21 cellular contexts compared by ENCODE assay signal in genomic region chr6:12298017-12298958, GRCh38. TPM values are rescaled to one million over a fixed set of nuclear protein-coding genes. Genes with fewer than 3 reads are reported as not detected.
DNase-seq lines count a peak whose midpoint lies in the region; ATAC-seq, FAIRE-seq and TF ChIP-seq lines count a peak whose summit lies in the region.
"Had no signal": no experiment of that assay in that cellular context is flagged by ENCODE, and none has a peak within 500 bp of the region (broad histone marks: within the 10 kb centered on the region; RNA-seq: fewer than 3 reads in every experiment).

No MANE protein-coding gene starts in this region.

- intact Hi-C loops in K562 (cut with micrococcal nuclease) = no loop called here

- no peak overlapping the region for H3K27ac ChIP-seq in K562 (ENCODE audit: extremely low read depth, low read depth, low read length)

- DNase-seq in HT-29 (ENCODE audit: low spot score) (peak; percentile 29), K562 (ENCODE audit: extremely low read depth in 1 of 4, low spot score in 3 of 4) (no peak), glomerular endothelial cell (ENCODE audit: extremely low read depth, low read depth, low spot score) (peak; percentile 85), type B pancreatic cell (ENCODE audit: extremely low spot score, unreplicated experiment) (no peak), epidermal melanocyte (ENCODE audit: insufficient read length, low spot score) (no peak)
- no peak for DNase-seq in activated naive CD4-positive, alpha-beta T cell treated with anti-CD3 and anti-CD28 coated beads, Interleukin-2, amount 10 ng/mL, durations not matched to agents 7 days and 5 days
- no peak for DNase-seq in stimulated activated CD4-positive, alpha-beta T cell treated with anti-CD3 and anti-CD28 coated beads, Interleukin-4, amount 100 ng/mL, for 24 hours
- DNase-seq: COR-L47, DMS153, GDM1, HCEC 1CT, KG1, MV-4-11, NCI-H1417, NCI-H187, NCI-H2107, NCI-H510A, NCI-H774, OCI-M1, RPMI8226 had no signal

- BruUV-seq in K562 (replicated peaks; lab: Mats Ljungman, UMichigan) = no TSS peak

- H3K36me3 Mint-ChIP-seq in type B pancreatic cell = peaks cover 8% of the 10 kb centered on the region
- no peaks in the 10 kb centered on the region for H3K36me3 Mint-ChIP-seq in activated naive CD4-positive, alpha-beta T cell treated with anti-CD3 and anti-CD28 coated beads, Interleukin-2, amount 10 ng/mL, durations not matched to agents 7 days and 5 days

- TF ChIP-seq POLR2A in K562 (conservative IDR thresholded peaks at IDR 0.05) = no peak

- POLR2A ChIA-PET in K562 (lab: Yijun Ruan, JAX) = interaction anchor here (0.6 to 0.7 kb wide), 2 partner anchors 94 to 574 kb away, joined by 3 read pairs; no protein-coding TSS in a partner anchor

- no peak overlapping the region for H3K9ac ChIP-seq in K562 (ENCODE audit: insufficient read depth in 1 of 2, low read depth in 2 of 2, low read length in 2 of 2)

- no peak for ATAC-seq in K562

- H3K4me1 Mint-ChIP-seq in type B pancreatic cell (ENCODE audit: unreplicated experiment) = peaks cover 6% of the 10 kb centered on the region
- no peaks in the 10 kb centered on the region for H3K4me1 Mint-ChIP-seq in activated naive CD4-positive, alpha-beta T cell treated with anti-CD3 and anti-CD28 coated beads, Interleukin-2, amount 10 ng/mL, durations not matched to agents 7 days and 5 days
- H3K4me1 Mint-ChIP-seq: B cell had no signal

- H4K20me1 ChIP-seq in K562 (replicated peaks; ENCODE audit: control insufficient read depth, insufficient read depth, low read length) = no peaks in the 10 kb centered on the region

- H3K4me1 ChIP-seq in K562 (replicated peaks in 1 of 2; ENCODE audit: control insufficient read depth in 2 of 2, insufficient read depth in 2 of 2, low read length in 2 of 2) = no peaks in the 10 kb centered on the region

- no peaks in the 10 kb centered on the region for H3K27me3 Mint-ChIP-seq in type B pancreatic cell
- H3K27me3 Mint-ChIP-seq in activated naive CD4-positive, alpha-beta T cell treated with anti-CD3 and anti-CD28 coated beads, Interleukin-2, amount 10 ng/mL, durations not matched to agents 7 days and 5 days = peaks cover 6% of the 10 kb centered on the region

- peak overlapping the region; percentile 34 for H3K27ac Mint-ChIP-seq in type B pancreatic cell
- H3K27ac Mint-ChIP-seq in activated naive CD4-positive, alpha-beta T cell treated with anti-CD3 and anti-CD28 coated beads, Interleukin-2, amount 10 ng/mL, durations not matched to agents 7 days and 5 days = no peak overlapping the region
- H3K27ac Mint-ChIP-seq: B cell had no signal

- no peaks in the 10 kb centered on the region for H3K9me3 ChIP-seq in K562 (replicated peaks; ENCODE audit: control insufficient read depth, insufficient read depth, low read depth, low read length)

- in situ Hi-C loops in K562 (cut with MboI) = no loop called here

- H3K4me3 ChIP-seq in K562 = no peak overlapping the region

- no peaks in the 10 kb centered on the region for H3K36me3 ChIP-seq in K562 (ENCODE audit: control insufficient read depth, insufficient read depth, low read length)

- TF ChIP-seq CTCF in K562 (IDR thresholded peaks at IDR 0.05 in 2 of 3, conservative IDR thresholded peaks at IDR 0.05 in 1 of 3; ENCODE audit: insufficient read depth in 2 of 3, low read depth in 1 of 3, low read length in 3 of 3) (no peak), type B pancreatic cell (conservative IDR thresholded peaks at IDR 0.05) (no peak)

- FAIRE-seq in K562 (lab: Jason Lieb, UNC) = peak; percentile 23

- H2AFZ ChIP-seq in K562 (ENCODE audit: low read depth, low read length) = no peak overlapping the region

- no peaks in the 10 kb centered on the region for H3K9me1 ChIP-seq in K562 (ENCODE audit: control insufficient read depth, insufficient read depth, low read length)

- TF ChIP-seq EP300 in K562 (IDR thresholded peaks at IDR 0.05; ENCODE audit: low read length) = no peak

- WGBS in K562 (ENCODE audit: insufficient coverage, low coverage, missing lambda C conversion rate) = 2% methylated on average over 7 of the region's 7 CpGs

- H3K79me2 ChIP-seq in K562 (ENCODE audit: control insufficient read depth, insufficient read depth, low read length) = no peaks in the 10 kb centered on the region

- H3K9me3 Mint-ChIP-seq in type B pancreatic cell = no peaks in the 10 kb centered on the region
- no peaks in the 10 kb centered on the region for H3K9me3 Mint-ChIP-seq in activated naive CD4-positive, alpha-beta T cell treated with anti-CD3 and anti-CD28 coated beads, Interleukin-2, amount 10 ng/mL, durations not matched to agents 7 days and 5 days

- CTCF ChIA-PET in K562 (lab: Yijun Ruan, JAX; ENCODE audit: low intra/inter-chr PET ratio) = no interaction called here
- CTCF ChIA-PET in activated naive CD4-positive, alpha-beta T cell treated with anti-CD3 and anti-CD28 coated beads, Interleukin-2, amount 10 ng/mL, durations not matched to agents 7 days and 5 days (lab: Charles Lee) = interaction anchor here (0.7 to 1.3 kb wide), 2 partner anchors 8 to 14 kb away, joined by 3 read pairs; partner anchors contain the start of gene EDN1

- H3K4me2 ChIP-seq in K562 (ENCODE audit: insufficient read depth, low read length) = no peak overlapping the region

- peaks cover 5 to 15% of the 10 kb centered on the region in 2 experiments; a peak in 3 of 5 replicates for H3K27me3 ChIP-seq in K562 (ENCODE audit: control insufficient read depth in 2 of 2, insufficient read depth in 2 of 2, low read length in 2 of 2)

- H3K4me3 Mint-ChIP-seq in type B pancreatic cell = no peak overlapping the region
- H3K4me3 Mint-ChIP-seq in activated naive CD4-positive, alpha-beta T cell treated with anti-CD3 and anti-CD28 coated beads, Interleukin-2, amount 10 ng/mL, durations not matched to agents 7 days and 5 days = no peak overlapping the region
- H3K4me3 Mint-ChIP-seq: B cell had no signal

- TF ChIP-seq RAD21 in K562 (CRISPR knock-in tag; conservative IDR thresholded peaks at IDR 0.05 in 1 of 2, IDR thresholded peaks at IDR 0.05 in 1 of 2) = no peak

TF ChIP-seq in K562, 482 proteins besides CTCF, POLR2A, EP300 and RAD21:
- TF ChIP-seq TAF7 (tag; IDR thresholded peaks at IDR 0.05) (no peak), GTF2A2 (tag; IDR thresholded peaks at IDR 0.05) (no peak), HNRNPK (IDR thresholded peaks at IDR 0.05; ENCODE audit: low read depth, low read length, poor library complexity, severe bottlenecking) (no peak), FOXP1 (CRISPR knock-in tag; IDR thresholded peaks at IDR 0.05) (no peak), ZSCAN32 (CRISPR knock-in tag; IDR thresholded peaks at IDR 0.05) (no peak), HMGXB4 (CRISPR knock-in tag; IDR thresholded peaks at IDR 0.05) (no peak), ID3 (CRISPR knock-in tag; IDR thresholded peaks at IDR 0.05) (no peak), ID3 (tag; IDR thresholded peaks at IDR 0.05) (no peak), BHLHE40 (IDR thresholded peaks at IDR 0.05; ENCODE audit: low read length) (no peak), BRD4 (IDR thresholded peaks at IDR 0.05) (no peak)

RNA-seq across cellular contexts. Expression of gene EDN1, which starts 8.1 kb away (rescaled TPM):
- 37.0 and 43.2 TPM in 2 replicates for total RNA-seq in HT-29 (2014; rRNA removed; shearing (Covaris generic))
- total RNA-seq in K562 (2011; cell fraction: chromatin; rRNA removed; ENCODE audit: low replicate concordance) = not detected in 2 replicates
- total RNA-seq in K562 (2011; cell fraction: nucleolus; rRNA removed) = not detected in 2 replicates
- total RNA-seq in K562 (2011; cell fraction: nucleoplasm; rRNA removed) = not detected in 2 replicates
- total RNA-seq in K562 (2014; rRNA removed) (not detected in 2 replicates), K562 (2014; rRNA removed; fragmentation: Illumina TruSeq; extraction: Trizol) (not detected in 2 replicates), K562 (2015; rRNA removed; fragmentation: Illumina TruSeq; extraction: Trizol) (0.08 TPM in 1 of 2 replicates, not detected in the other), K562 (2021) (not detected in 2 replicates), glomerular endothelial cell (151 and 376 TPM in 2 replicates), type B pancreatic cell (ENCODE audit: low replicate concordance) (8.9 and 20.3 TPM in 2 replicates)
- polyA plus RNA-seq in K562 (2011; rRNA removed) (0.03 TPM in 1 of 2 replicates, not detected in the other), K562 (2014; fragmentation: Illumina TruSeq; extraction: Trizol) (0.06 and 0.07 TPM in 2 replicates), K562 (2014; fragmentation: Nextera tagmentation; extraction: Ambion mirVana) (not detected), K562 (2014; rRNA removed) (0.07 TPM in 1 of 2 replicates, not detected in the other)
- polyA plus RNA-seq in K562 (2011; cell fraction: cytosol; rRNA removed) = 0.06 and 0.07 TPM in 2 replicates
- 0.10 and 0.25 TPM in 2 replicates for polyA plus RNA-seq in K562 (2011; cell fraction: nucleus; rRNA removed)
- polyA plus RNA-seq in K562 (2012) = 0.05 and 0.10 TPM in 2 replicates
- not detected in 2 replicates for polyA minus RNA-seq in K562 (2011; rRNA and poly(A)+ RNA removed)
- not detected in 2 replicates for polyA minus RNA-seq in K562 (2011; cell fraction: cytosol; rRNA and poly(A)+ RNA removed)
- polyA minus RNA-seq in K562 (2011; cell fraction: nucleus; rRNA and poly(A)+ RNA removed) = not detected in 2 replicates

Comparison
In these comparisons a context has a peak if more than half of its experiments do, and no peak if none do; other contexts are left out.
1. DNase-seq: peak in HT-29 (single experiment) and glomerular endothelial cell (single experiment); none in K562 (0 of 4), type B pancreatic cell (single experiment), activated naive CD4-positive, alpha-beta T cell treated with anti-CD3 and anti-CD28 coated beads, Interleukin-2, amount 10 ng/mL, durations not matched to agents 7 days and 5 days (single experiment), stimulated activated CD4-positive, alpha-beta T cell treated with anti-CD3 and anti-CD28 coated beads, Interleukin-4, amount 100 ng/mL, for 24 hours (single experiment) and epidermal melanocyte (single experiment).